8 cellular contexts compared by ENCODE assay signal in genomic region chr15:59688383-59688887, GRCh38. TPM values are rescaled to one million over a fixed set of nuclear protein-coding genes. Genes with fewer than 3 reads are reported as not detected.
DNase-seq lines count a peak whose midpoint lies in the region; ATAC-seq and TF ChIP-seq lines count a peak whose summit lies in the region.

No MANE protein-coding gene starts in this region.

- DNase-seq in activated gamma-delta T cell treated with Interleukin-2 at 50 U/mL for 16 hours (peak; percentile 5), activated gamma-delta T cell (lab: John Stamatoyannopoulos, UW) (no peak), SKM-1 (lab: John Stamatoyannopoulos, UW; ENCODE audit: unreplicated experiment) (peak; percentile 22), dorsolateral prefrontal cortex (peak in 1 of 10 donors; percentile 7), memory B cell (ENCODE audit: low spot score in 2 of 2) (peak in 1 of 2 donors; percentile 5), upper lobe of right lung (no peak), germinal center (ENCODE audit: low spot score) (no peak)

- no peaks in the 10 kb centered on the region for H3K27me3 ChIP-seq in dorsolateral prefrontal cortex
- H3K27me3 ChIP-seq in upper lobe of right lung, result no peaks in the 10 kb centered on the region

- intact Hi-C loops in dorsolateral prefrontal cortex (cut with DNase I), result no loop called here
- intact Hi-C loops in upper lobe of right lung (cut with DNase I), result no loop called here

- TF ChIP-seq CTCF in dorsolateral prefrontal cortex (IDR thresholded peaks at IDR 0.05 in 54 of 56, conservative IDR thresholded peaks at IDR 0.05 in 2 of 56; ENCODE audit: low read depth in 1 of 56, partially characterized antibody in 56 of 56), result no peak
- TF ChIP-seq CTCF in upper lobe of right lung (IDR thresholded peaks at IDR 0.05), result no peak

- H3K4me1 ChIP-seq in upper lobe of right lung, result peaks cover 45% of the 10 kb centered on the region

- peak overlapping the region; percentile 74 to 100 (median 97) for H3K4me3 ChIP-seq in dorsolateral prefrontal cortex
- peak overlapping the region; percentile 94 for H3K4me3 ChIP-seq in upper lobe of right lung

- no peaks in the 10 kb centered on the region for H3K9me3 ChIP-seq in upper lobe of right lung

- peaks cover 21% of the 10 kb centered on the region for H3K4me1 Mint-ChIP-seq in memory B cell

- H3K36me3 Mint-ChIP-seq in memory B cell, result peaks cover 3% of the 10 kb centered on the region

- no peaks in the 10 kb centered on the region for H3K9me3 Mint-ChIP-seq in memory B cell

- no peaks in the 10 kb centered on the region for H3K27me3 Mint-ChIP-seq in memory B cell

- peaks cover 8% of the 10 kb centered on the region for H3K36me3 ChIP-seq in upper lobe of right lung

- ATAC-seq in HG03342 (IDR thresholded peaks at IDR 0.05; ENCODE audit: unreplicated experiment) (peak; percentile 4), memory B cell (ENCODE audit: low read depth) (no peak), upper lobe of right lung (no peak)

- peak overlapping the region; percentile 97 for H3K27ac Mint-ChIP-seq in memory B cell

- peak overlapping the region in 57 of 59 donors; percentile 49 to 98 (median 92) for H3K27ac ChIP-seq in dorsolateral prefrontal cortex
- H3K27ac ChIP-seq in upper lobe of right lung, result peak overlapping the region; percentile 99

- H3K4me3 Mint-ChIP-seq in memory B cell, result peak overlapping the region; percentile 97

RNA-seq across cellular contexts. Expression of gene BNIP2, which starts 0.7 kb away (rescaled TPM):
- total RNA-seq in dorsolateral prefrontal cortex (10 to 100 TPM; 30.0 to 65.9 (median 43.4) TPM), upper lobe of right lung (105 TPM)

RNA-seq across cellular contexts. Expression of gene GTF2A2, which starts 31.1 kb away (rescaled TPM):
- total RNA-seq in dorsolateral prefrontal cortex (10 to 100 TPM; 37.2 to 97.5 (median 63.8) TPM), upper lobe of right lung (73.6 TPM)

Comparison
In these comparisons a context has a peak if more than half of its experiments do, and no peak if none do; other contexts are left out.
1. DNase-seq: peak in activated gamma-delta T cell treated with Interleukin-2 at 50 U/mL for 16 hours (single experiment) and SKM-1 (single experiment); none in activated gamma-delta T cell (single experiment), upper lobe of right lung (single experiment) and germinal center (single experiment).